ENCODE assay signal across 24 cellular contexts in the genomic region with DNA sequence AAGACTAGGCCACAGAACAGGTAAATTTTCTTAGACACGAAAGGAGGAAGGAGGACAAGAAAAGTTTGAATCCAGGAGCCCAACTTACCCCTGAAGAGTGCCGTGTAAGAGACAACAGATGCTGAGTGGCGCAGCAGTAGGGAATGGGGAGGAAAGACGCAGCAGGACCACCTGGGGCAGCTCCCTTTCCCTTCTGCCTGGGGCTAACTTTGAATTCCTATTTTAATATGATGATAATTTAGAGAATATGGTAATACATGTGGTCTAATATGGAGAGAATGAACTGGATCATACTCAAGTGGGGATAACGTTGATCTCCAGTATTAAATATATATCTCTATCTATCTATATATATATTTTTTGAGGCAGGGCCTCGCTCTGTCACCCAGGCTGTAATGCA.
"Had no signal": no experiment of that assay in that cellular context is flagged by ENCODE, and none has a peak within 500 bp of the region (broad histone marks: within the 10 kb centered on the region; RNA-seq: fewer than 3 reads in every experiment).

No MANE protein-coding gene starts in this region.

- H3K9me3 ChIP-seq: SJSA1, SK-N-SH had no signal

- H3K4me3 ChIP-seq: K562, SJSA1 had no signal

- H3K27me3 ChIP-seq: SJSA1 had no signal

- H3K27me3 Mint-ChIP-seq: IgD-negative memory B cell had no signal

- H3K4me3 Mint-ChIP-seq: IgD-negative memory B cell had no signal

- H3K27ac ChIP-seq: KMS-11, SJSA1 had no signal

- ATAC-seq: K562 had no signal

- H3K27ac Mint-ChIP-seq: IgD-negative memory B cell had no signal

- H3K4me2 ChIP-seq: KMS-11, SK-N-SH had no signal

- H3K9ac ChIP-seq: KMS-11, SK-N-SH had no signal

- DNase-seq: Kasumi-1, MM.1S, NCI-H1092 treated with DMSO at 0.1 percent for 48 hours, NCI-H1436, NCI-H187, NCI-H2029, NCI-H2081 treated with DMSO at 0.1 percent for 48 hours, NCI-H2171, NCI-H226, NCI-H446, NCI-H510A, NCI-H524 treated with DMSO at 0.1 percent for 48 hours, NCI-H69, NCI-H774, Right ventricle myocardium superior, RPMI8226, SIG-M5, SK-N-SH had no signal

- FAIRE-seq: HTR-8/SVneo, K562, RCC 7860 had no signal
